Comparison of ENCODE assay signal across 8 cellular contexts in the genomic region with DNA sequence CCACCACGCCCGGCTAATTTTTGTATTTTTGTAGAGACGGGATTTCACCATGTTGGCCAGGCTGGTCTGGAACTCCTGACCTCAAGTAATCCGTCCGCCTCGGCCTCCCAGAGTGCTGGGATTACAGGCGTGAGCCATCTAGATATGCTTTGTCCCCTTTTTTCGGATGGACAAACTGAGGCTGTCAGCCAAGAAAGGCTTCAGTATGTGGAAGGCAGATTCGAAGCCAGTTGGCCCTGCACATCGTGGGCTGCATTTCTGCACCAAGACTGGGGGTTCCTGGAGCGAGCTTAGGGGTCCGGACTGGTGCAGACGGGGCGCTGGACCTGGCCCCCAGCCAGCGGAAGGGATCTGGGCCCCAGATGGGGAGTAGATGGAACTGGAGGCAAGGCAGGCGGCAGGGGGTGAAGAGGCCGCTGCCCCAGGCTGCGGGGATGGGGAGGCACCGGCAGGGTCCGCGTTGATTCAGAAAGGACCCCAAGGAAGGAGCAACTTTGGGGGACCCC.
DNase-seq lines count a peak whose midpoint lies in the region; ATAC-seq, FAIRE-seq and TF ChIP-seq lines count a peak whose summit lies in the region.

No MANE protein-coding gene starts in this region.

- no peaks in the 10 kb centered on the region for H3K27me3 ChIP-seq in DOHH2 (ENCODE audit: control insufficient read depth, low read length)
- no peaks in the 10 kb centered on the region for H3K27me3 ChIP-seq in HUES48 (ENCODE audit: control insufficient read depth, insufficient read depth, low read length)
- no peaks in the 10 kb centered on the region for H3K27me3 ChIP-seq in neuron (ENCODE audit: insufficient read depth, low read length)

- H3K4me1 ChIP-seq in DOHH2 (ENCODE audit: control insufficient read depth, low read length): peaks cover 56% of the 10 kb centered on the region
- H3K4me1 ChIP-seq in HUES48 (ENCODE audit: control insufficient read depth, insufficient read depth, low read length): peaks cover 41% of the 10 kb centered on the region
- H3K4me1 ChIP-seq in neuron (ENCODE audit: insufficient read depth, low read length): peaks cover 33% of the 10 kb centered on the region

- H3K9me2 ChIP-seq in DOHH2 (replicated peaks; ENCODE audit: control insufficient read depth, low read length): no peaks in the 10 kb centered on the region

- no peak for ATAC-seq in GM18858 (IDR thresholded peaks at IDR 0.05; ENCODE audit: unreplicated experiment)

- H3F3A ChIP-seq in DOHH2 (ENCODE audit: control insufficient read depth, insufficient read depth): peaks cover 24% of the 10 kb centered on the region

- H3K4me2 ChIP-seq in DOHH2 (ENCODE audit: low read length): peak overlapping the region; percentile 98

- no peak overlapping the region for H3K9ac ChIP-seq in HUES48 (ENCODE audit: low read depth, low read length)

- H3K9me3 ChIP-seq in DOHH2 (ENCODE audit: control insufficient read depth, insufficient read depth, low read length): no peaks in the 10 kb centered on the region
- no peaks in the 10 kb centered on the region for H3K9me3 ChIP-seq in HUES48 (ENCODE audit: control insufficient read depth, insufficient read depth, low read length)
- H3K9me3 ChIP-seq in neuron (ENCODE audit: low read length): no peaks in the 10 kb centered on the region

- TF ChIP-seq CTCF in DOHH2 (IDR thresholded peaks at IDR 0.05; ENCODE audit: low read depth, low read length, poor library complexity, severe bottlenecking): peak; percentile 18
- no peak for TF ChIP-seq CTCF in coronary artery (IDR thresholded peaks at IDR 0.05)

- no peaks in the 10 kb centered on the region for H3K36me3 ChIP-seq in DOHH2 (ENCODE audit: control insufficient read depth, low read length)
- no peaks in the 10 kb centered on the region for H3K36me3 ChIP-seq in HUES48 (ENCODE audit: control insufficient read depth, insufficient read depth, low read length)
- H3K36me3 ChIP-seq in neuron (ENCODE audit: insufficient read depth, low read length): no peaks in the 10 kb centered on the region

- H3K79me2 ChIP-seq in DOHH2 (ENCODE audit: control insufficient read depth, low read length): no peaks in the 10 kb centered on the region

- H4K20me1 ChIP-seq in DOHH2 (ENCODE audit: control insufficient read depth, insufficient read depth, low read depth, low read length): no peaks in the 10 kb centered on the region

- no peak for FAIRE-seq in urothelium cell line (lab: Jason Lieb, UNC)

- DNase-seq in coronary artery (ENCODE audit: low spot score) (no peak), NCI-H1092 (lab: John Stamatoyannopoulos, UW) (no peak), NCI-H526 treated with DMSO at 0.1 percent for 48 hours (lab: John Stamatoyannopoulos, UW) (no peak), urothelium cell line (ENCODE audit: low spot score) (no peak)

- H3K4me3 ChIP-seq in DOHH2 (ENCODE audit: low read length) (peak overlapping the region; percentile 83), HUES48 (ENCODE audit: low read depth, low read length) (peak overlapping the region; percentile 70), coronary artery (peak overlapping the region; percentile 81), neuron (ENCODE audit: low read length) (no peak overlapping the region)

- peak overlapping the region; percentile 75 for H3K27ac ChIP-seq in DOHH2 (ENCODE audit: low read depth, low read length)
- H3K27ac ChIP-seq in HUES48 (ENCODE audit: low read depth, low read length): peak overlapping the region; percentile 98
- H3K27ac ChIP-seq in coronary artery: peak overlapping the region; percentile 97 to 100

- H2AFZ ChIP-seq in neuron (ENCODE audit: low read depth, low read length): peak overlapping the region; percentile 64
